In the genomic region with DNA sequence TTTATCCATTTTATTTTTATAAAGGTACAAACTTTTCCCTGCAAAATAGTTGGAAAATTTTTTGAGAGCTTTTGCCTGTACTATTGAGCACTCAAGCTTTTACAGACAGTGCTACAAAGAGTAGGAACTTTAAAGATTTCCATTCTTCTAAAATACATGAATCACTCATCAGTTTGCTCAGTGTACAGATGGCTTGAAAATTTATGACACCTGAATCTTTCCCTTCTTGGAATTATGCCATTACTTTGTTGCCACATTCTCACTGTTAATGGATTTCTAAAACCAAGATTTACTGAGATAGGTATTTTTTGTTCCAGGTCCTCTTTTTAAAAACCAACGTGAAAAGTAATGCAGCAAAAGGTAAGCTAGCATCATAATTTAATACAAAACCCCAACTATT, we compare ENCODE assay signal across 21 cellular contexts.
DNase-seq lines count a peak whose midpoint lies in the region; ATAC-seq and TF ChIP-seq lines count a peak whose summit lies in the region.
"Had no signal": no experiment of that assay in that cellular context is flagged by ENCODE, and none has a peak within 500 bp of the region (broad histone marks: within the 10 kb centered on the region; RNA-seq: fewer than 3 reads in every experiment).

No MANE protein-coding gene starts in this region.

- no TSS peak for BruUV-seq in mammary epithelial cell (replicated peaks; lab: Mats Ljungman, UMichigan)

- intact Hi-C loops in mammary epithelial cell (cut with micrococcal nuclease), result no loop called here

- CTCF ChIA-PET in mammary epithelial cell (lab: Charles Lee; ENCODE audit: low non-redundant PET), result no interaction called here

- H3K4me2 ChIP-seq in mammary epithelial cell (ENCODE audit: insufficient read depth, low read depth, low read length), result no peak overlapping the region
- H3K4me2 ChIP-seq: A549 had no signal

- H2AFZ ChIP-seq in mammary epithelial cell (ENCODE audit: low read depth, low read length), result no peak overlapping the region

- H4K20me1 ChIP-seq in mammary epithelial cell (ENCODE audit: insufficient read depth, low read length), result no peaks in the 10 kb centered on the region

- H3K4me1 Mint-ChIP-seq in progenitor cell of endocrine pancreas (ENCODE audit: low read depth) (no peaks in the 10 kb centered on the region), endothelial cell (ENCODE audit: unreplicated experiment) (no peaks in the 10 kb centered on the region)
- H3K4me1 Mint-ChIP-seq: IgD-negative memory B cell had no signal

- ATAC-seq in foreskin keratinocyte (peak; percentile 51), GM21381 (IDR thresholded peaks at IDR 0.05; ENCODE audit: unreplicated experiment) (no peak)
- ATAC-seq: A549, HCT116 had no signal

- H3K4me1 ChIP-seq in mammary epithelial cell (ENCODE audit: insufficient read depth, low read length) (no peaks in the 10 kb centered on the region), foreskin keratinocyte (peaks cover 7% of the 10 kb centered on the region)
- H3K4me1 ChIP-seq: A549, BE2C had no signal

- no peak overlapping the region for H3K9ac ChIP-seq in mammary epithelial cell (ENCODE audit: insufficient read depth, low read length)

- no peaks in the 10 kb centered on the region for H3K27me3 ChIP-seq in mammary epithelial cell (ENCODE audit: insufficient read depth, low read length)
- H3K27me3 ChIP-seq in foreskin keratinocyte, result no peaks in the 10 kb centered on the region
- H3K27me3 ChIP-seq: BE2C, MG63 had no signal

- H3K9me3 Mint-ChIP-seq in progenitor cell of endocrine pancreas (ENCODE audit: low read depth) (no peaks in the 10 kb centered on the region), endothelial cell (ENCODE audit: unreplicated experiment) (no peaks in the 10 kb centered on the region)

- no peak for TF ChIP-seq CTCF in mammary epithelial cell (conservative IDR thresholded peaks at IDR 0.05 in 1 of 2, IDR thresholded peaks at IDR 0.05 in 1 of 2; ENCODE audit: extremely low read depth in 1 of 2, insufficient read depth in 1 of 2, low read depth in 1 of 2, low read length in 2 of 2)
- TF ChIP-seq CTCF in foreskin keratinocyte (conservative IDR thresholded peaks at IDR 0.05), result no peak
- no peak for TF ChIP-seq CTCF in progenitor cell of endocrine pancreas (IDR thresholded peaks at IDR 0.05; ENCODE audit: unreplicated experiment)
- TF ChIP-seq CTCF in endothelial cell (IDR thresholded peaks at IDR 0.05; ENCODE audit: unreplicated experiment), result no peak

- H3K27ac Mint-ChIP-seq in progenitor cell of endocrine pancreas (no peak overlapping the region), endothelial cell (ENCODE audit: unreplicated experiment) (no peak overlapping the region)
- H3K27ac Mint-ChIP-seq: IgD-negative memory B cell had no signal

- H3K4me3 Mint-ChIP-seq in progenitor cell of endocrine pancreas (ENCODE audit: low read depth), result no peak overlapping the region
- no peak overlapping the region for H3K4me3 Mint-ChIP-seq in endothelial cell (ENCODE audit: unreplicated experiment)
- H3K4me3 Mint-ChIP-seq: IgD-negative memory B cell had no signal

- H3K9me3 ChIP-seq in mammary epithelial cell (replicated peaks; ENCODE audit: insufficient read depth, low read length), result no peaks in the 10 kb centered on the region
- H3K9me3 ChIP-seq: A549, BE2C, MG63 had no signal

- H3K79me2 ChIP-seq in mammary epithelial cell (ENCODE audit: insufficient read depth, low read length), result peaks cover 2% of the 10 kb centered on the region

- H3K36me3 ChIP-seq in mammary epithelial cell (ENCODE audit: insufficient read depth, low read length), result no peaks in the 10 kb centered on the region
- H3K36me3 ChIP-seq: BE2C, MG63 had no signal

- in situ Hi-C loops in mammary epithelial cell (cut with MboI; ENCODE audit: low sequenced_read_pairs in 2 of 2), result no loop called here

- H3K27ac ChIP-seq in mammary epithelial cell (ENCODE audit: insufficient read depth, low read depth, low read length) (no peak overlapping the region), foreskin keratinocyte (no peak overlapping the region)
- H3K27ac ChIP-seq: A549, SK-N-MC had no signal

- peak; percentile 18 for DNase-seq in DMS 273 treated with DMSO at 0.1 percent for 48 hours (lab: John Stamatoyannopoulos, UW)
- DNase-seq in NCI-H446 treated with DMSO at 0.1 percent for 48 hours (lab: John Stamatoyannopoulos, UW), result peak; percentile 58
- peak; percentile 20 for DNase-seq in mammary epithelial cell
- peak; percentile 2 to 20 for DNase-seq in foreskin keratinocyte
- no peak for DNase-seq in foreskin melanocyte
- no peak for DNase-seq in progenitor cell of endocrine pancreas (ENCODE audit: low spot score, unreplicated experiment)
- no peak for DNase-seq in endothelial cell (ENCODE audit: low spot score)
- DNase-seq: BE2C, COR-L47, DMS153, MG63, NCI-H1436, NCI-H187 treated with DMSO at 0.1 percent for 48 hours, NCI-H226, OCI-M1, SHP77 treated with DMSO at 0.1 percent for 48 hours had no signal

- 88% methylated on average over 1 of the region's 1 CpG for WGBS in mammary epithelial cell (ENCODE audit: low coverage, missing lambda C conversion rate)

- no peak overlapping the region for H3K4me3 ChIP-seq in mammary epithelial cell (replicated peaks in 1 of 3; ENCODE audit: insufficient read depth in 1 of 3, low read depth in 2 of 3, low read length in 3 of 3)
- H3K4me3 ChIP-seq: A549, MG63, SK-N-MC had no signal

- dilution Hi-C loops in mammary epithelial cell (cut with HindIII; ENCODE audit: low sequenced_read_pairs), result no loop called here

- H3K27me3 Mint-ChIP-seq in progenitor cell of endocrine pancreas (no peaks in the 10 kb centered on the region), endothelial cell (ENCODE audit: unreplicated experiment) (no peaks in the 10 kb centered on the region)
- H3K27me3 Mint-ChIP-seq: IgD-negative memory B cell had no signal

- peaks cover 8% of the 10 kb centered on the region for H3K36me3 Mint-ChIP-seq in progenitor cell of endocrine pancreas (ENCODE audit: insufficient read depth)
- no peaks in the 10 kb centered on the region for H3K36me3 Mint-ChIP-seq in endothelial cell (ENCODE audit: low read depth, unreplicated experiment)

Comparison
In these comparisons a context has a peak if more than half of its experiments do, and no peak if none do; other contexts are left out.
1. DNase-seq: peak in DMS 273 treated with DMSO at 0.1 percent for 48 hours (single experiment), NCI-H446 treated with DMSO at 0.1 percent for 48 hours (single experiment), mammary epithelial cell (single experiment) and foreskin keratinocyte (2 of 2); none in foreskin melanocyte (single experiment), progenitor cell of endocrine pancreas (single experiment) and endothelial cell (single experiment).